ENCODE assay signal across 13 cellular contexts in genomic region chr22:38858492-38858891, GRCh38. TPM values are rescaled to one million over a fixed set of nuclear protein-coding genes. Genes with fewer than 3 reads are reported as not detected.
DNase-seq lines count a peak whose midpoint lies in the region; ATAC-seq and TF ChIP-seq lines count a peak whose summit lies in the region.
"Had no signal": no experiment of that assay in that cellular context is flagged by ENCODE, and none has a peak within 500 bp of the region (broad histone marks: within the 10 kb centered on the region; RNA-seq: fewer than 3 reads in every experiment).

No MANE protein-coding gene starts in this region.

- no peak overlapping the region for H3K9ac ChIP-seq in H9 (ENCODE audit: extremely low read depth, insufficient read length, low read length)

- no peak overlapping the region for H2BK120ac ChIP-seq in H9 (ENCODE audit: low read depth, low read length, poor library complexity, severe bottlenecking)

- no peak overlapping the region for H4K8ac ChIP-seq in H9 (replicated peaks; ENCODE audit: insufficient read length, low read depth, low read length)

- H3K23me2 ChIP-seq in H9 (ENCODE audit: insufficient read length, low read depth, low read length, poor library complexity, severe bottlenecking) = no peaks in the 10 kb centered on the region

- no peak overlapping the region for H3K4me2 ChIP-seq in H9 (ENCODE audit: insufficient read depth, insufficient read length, low read length)

- no peak overlapping the region for H3K27ac ChIP-seq in H9 (ENCODE audit: insufficient read length, low read depth, low read length)
- H3K27ac ChIP-seq: 22Rv1 had no signal

- no peak overlapping the region for H3T11ph ChIP-seq in H9 (ENCODE audit: low read length)

- H4K5ac ChIP-seq in H9 (ENCODE audit: insufficient read length, low read depth, low read length) = no peak overlapping the region

- H3K4me3 Mint-ChIP-seq in activated T-cell treated with anti-CD3 and anti-CD28 coated beads, Interleukin-2, amount 50 U/mL, for 24 hours = no peak overlapping the region
- H3K4me3 Mint-ChIP-seq in H9 (no peak overlapping the region; a peak in 1 of 5 replicates), progenitor cell of endocrine pancreas (ENCODE audit: low read depth) (no peak overlapping the region)
- H3K4me3 Mint-ChIP-seq: CD8-positive, alpha-beta memory T cell had no signal

- peak overlapping the region; percentile 34 for H3K27ac Mint-ChIP-seq in activated T-cell treated with anti-CD3 and anti-CD28 coated beads, Interleukin-2, amount 50 U/mL, for 24 hours
- H3K27ac Mint-ChIP-seq in H9 (peak overlapping the region in 1 of 3 experiments; percentile 22; a peak in 2 of 7 replicates), progenitor cell of endocrine pancreas (peak overlapping the region; percentile 5)
- H3K27ac Mint-ChIP-seq: CD8-positive, alpha-beta memory T cell had no signal

- H3K23ac ChIP-seq in H9 (ENCODE audit: insufficient read length, low read depth, low read length) = no peak overlapping the region

- no peak overlapping the region for H3K4ac ChIP-seq in H9 (ENCODE audit: low read depth, low read length)

- no peak for TF ChIP-seq CTCF in H9 (conservative IDR thresholded peaks at IDR 0.05)
- TF ChIP-seq CTCF in progenitor cell of endocrine pancreas (IDR thresholded peaks at IDR 0.05; ENCODE audit: unreplicated experiment) = no peak

- ATAC-seq in HG03565 (IDR thresholded peaks at IDR 0.05; ENCODE audit: unreplicated experiment) = no peak

- H3K14ac ChIP-seq in H9 (ENCODE audit: insufficient read depth, low read length) = no peak overlapping the region

- H4K20me1 ChIP-seq in H9 (ENCODE audit: control insufficient read depth, insufficient read depth, insufficient read length) = no peaks in the 10 kb centered on the region

- H2AFZ ChIP-seq in H9 (ENCODE audit: low read length) = no peak overlapping the region

- H3K4me1 Mint-ChIP-seq in activated T-cell treated with anti-CD3 and anti-CD28 coated beads, Interleukin-2, amount 50 U/mL, for 24 hours (ENCODE audit: low read depth) = peaks cover 5% of the 10 kb centered on the region
- H3K4me1 Mint-ChIP-seq in H9 (peaks cover 27 to 46% of the 10 kb centered on the region in 2 experiments), progenitor cell of endocrine pancreas (ENCODE audit: low read depth) (peaks cover 23% of the 10 kb centered on the region)

- H3K9me3 Mint-ChIP-seq in activated T-cell treated with anti-CD3 and anti-CD28 coated beads, Interleukin-2, amount 50 U/mL, for 24 hours = no peaks in the 10 kb centered on the region
- H3K9me3 Mint-ChIP-seq in H9 = no peaks in the 10 kb centered on the region
- no peaks in the 10 kb centered on the region for H3K9me3 Mint-ChIP-seq in progenitor cell of endocrine pancreas (ENCODE audit: low read depth)
- H3K9me3 Mint-ChIP-seq: CD8-positive, alpha-beta memory T cell had no signal

- no peak overlapping the region for H2BK5ac ChIP-seq in H9 (ENCODE audit: insufficient read length, low read length)

- no peaks in the 10 kb centered on the region for H3K79me2 ChIP-seq in H9 (ENCODE audit: insufficient read depth, low read length)

- H3K27me3 Mint-ChIP-seq in activated T-cell treated with anti-CD3 and anti-CD28 coated beads, Interleukin-2, amount 50 U/mL, for 24 hours = peaks cover 5% of the 10 kb centered on the region
- H3K27me3 Mint-ChIP-seq in H9 (ENCODE audit: low read depth) (peaks cover 18% of the 10 kb centered on the region), progenitor cell of endocrine pancreas (peaks cover 1% of the 10 kb centered on the region)

- no peak overlapping the region for H3K56ac ChIP-seq in H9 (ENCODE audit: insufficient read length, low read depth, low read length)

- H3K4me1 ChIP-seq in H9 (ENCODE audit: insufficient read depth, low read length) = no peaks in the 10 kb centered on the region; the same call in 1 of the 2 replicates

- no CpG with 5 or more reads among the region's 9 CpGs for WGBS in H9 (ENCODE audit: extremely low coverage, insufficient read length, low lambda C conversion rate)

- H2BK12ac ChIP-seq in H9 (ENCODE audit: insufficient read length, low read depth, low read length) = no peak overlapping the region

- no peak overlapping the region for H2AK5ac ChIP-seq in H9 (ENCODE audit: insufficient read length, low read length)

- no peak for DNase-seq in activated T-cell treated with anti-CD3 and anti-CD28 coated beads, Interleukin-2, amount 50 U/mL, for 24 hours
- no peak for DNase-seq in activated T-cell treated with anti-CD3 and anti-CD28 coated beads, Interleukin-2, amount 50 U/mL, for 48 hours
- peak; percentile 27 for DNase-seq in H9
- DNase-seq in left kidney (ENCODE audit: low read depth, low spot score) = peak; percentile 61
- no peak for DNase-seq in progenitor cell of endocrine pancreas (ENCODE audit: low spot score, unreplicated experiment)
- no peak for DNase-seq in retina
- DNase-seq in HuH-7 (ENCODE audit: low spot score) = no peak
- DNase-seq: Caco-2; CD8-positive, alpha-beta memory T cell; DND-41; GF-D8 had no signal

- no peaks in the 10 kb centered on the region for H3K27me3 ChIP-seq in H9 (ENCODE audit: insufficient read depth, low read length)

- no peaks in the 10 kb centered on the region for H3K9me3 ChIP-seq in H9 (ENCODE audit: control insufficient read depth, low read depth, low read length)
- H3K9me3 ChIP-seq: Caco-2 had no signal

- no peak overlapping the region for H4K91ac ChIP-seq in H9 (ENCODE audit: insufficient read length, low read depth, low read length)

- no peaks in the 10 kb centered on the region for H3K79me1 ChIP-seq in H9 (ENCODE audit: insufficient read depth, low read depth, low read length, poor library complexity, severe bottlenecking)

- no peak overlapping the region for H3K18ac ChIP-seq in H9 (ENCODE audit: insufficient read length, low read depth, low read length)

- H2BK15ac ChIP-seq in H9 (ENCODE audit: low read depth, low read length) = no peak overlapping the region

- H3K36me3 Mint-ChIP-seq in activated T-cell treated with anti-CD3 and anti-CD28 coated beads, Interleukin-2, amount 50 U/mL, for 24 hours (ENCODE audit: low read depth) = peaks cover 7% of the 10 kb centered on the region
- H3K36me3 Mint-ChIP-seq in H9 (ENCODE audit: insufficient read depth in 1 of 3, low read depth in 3 of 3) (no peaks in the 10 kb centered on the region), progenitor cell of endocrine pancreas (ENCODE audit: insufficient read depth) (no peaks in the 10 kb centered on the region)

- H2BK20ac ChIP-seq in H9 (ENCODE audit: low read depth, low read length, poor library complexity, severe bottlenecking) = no peak overlapping the region

RNA-seq across cellular contexts. Expression of gene CBX6, which starts 13.5 kb away (rescaled TPM):
- total RNA-seq in H9 (2021) (31.4 and 32.8 TPM in 2 replicates), progenitor cell of endocrine pancreas (38.8 and 39.6 TPM in 2 replicates)

RNA-seq across cellular contexts. Expression of gene NPTXR, which starts 14.7 kb away (rescaled TPM):
- total RNA-seq in H9 (2021) (7.8 and 8.1 TPM in 2 replicates), progenitor cell of endocrine pancreas (4.7 TPM in 2 replicates)

Comparison
In these comparisons a context has a peak if more than half of its experiments do, and no peak if none do; other contexts are left out.
1. DNase-seq: peak in H9 (single experiment) and left kidney (single experiment); none in activated T-cell treated with anti-CD3 and anti-CD28 coated beads, Interleukin-2, amount 50 U/mL, for 24 hours (single experiment), activated T-cell treated with anti-CD3 and anti-CD28 coated beads, Interleukin-2, amount 50 U/mL, for 48 hours (0 of 2), progenitor cell of endocrine pancreas (single experiment), retina (single experiment) and HuH-7 (single experiment).